26 cellular contexts compared by ENCODE assay signal in the genomic region with DNA sequence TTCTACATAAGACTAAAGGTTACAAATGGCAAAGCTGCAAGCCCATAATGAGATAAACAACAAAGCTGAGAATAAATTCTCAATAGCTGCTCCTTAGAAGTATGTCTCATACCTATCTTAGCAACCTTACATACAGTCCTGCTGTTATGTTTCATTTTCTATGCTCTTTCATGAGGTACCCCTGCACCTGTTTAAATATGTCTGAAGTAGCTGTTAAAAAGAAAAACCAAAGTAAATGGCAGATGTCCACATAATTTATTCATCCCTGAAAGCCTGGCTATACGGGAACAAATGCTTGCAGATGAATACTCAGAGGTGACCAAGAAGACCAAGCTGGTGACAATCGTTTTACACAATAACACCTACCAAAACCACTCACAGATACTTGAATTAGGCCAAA. TPM values are rescaled to one million over a fixed set of nuclear protein-coding genes. Genes with fewer than 3 reads are reported as not detected.
A peak's percentile ranks its signal among the peaks of the same experiment; 100 is the strongest.
DNase-seq lines count a peak whose midpoint lies in the region; ATAC-seq and TF ChIP-seq lines count a peak whose summit lies in the region.
"Had no signal": no experiment of that assay in that cellular context is flagged by ENCODE, and none has a peak within 500 bp of the region (broad histone marks: within the 10 kb centered on the region; RNA-seq: fewer than 3 reads in every experiment).

No MANE protein-coding gene starts in this region.

- no peaks in the 10 kb centered on the region for H3K4me1 ChIP-seq in CD8-positive, alpha-beta T cell (ENCODE audit: insufficient read depth, low read length)
- H3K4me1 ChIP-seq in gastroesophageal sphincter, result no peaks in the 10 kb centered on the region
- H3K4me1 ChIP-seq: testis had no signal

- WGBS in gastroesophageal sphincter (ENCODE audit: low coverage in 1 of 2), 2 donors, result 93 to 94% methylated on average over 2 of the region's 2 CpGs

- CTCF ChIA-PET in CD8-positive, alpha-beta T cell (lab: Charles Lee), result interaction anchor here (1.5 kb wide), 1 partner anchor 9 kb away, joined by 3 read pairs; no protein-coding TSS in a partner anchor

- no peaks in the 10 kb centered on the region for H3K27me3 ChIP-seq in CD8-positive, alpha-beta T cell (ENCODE audit: insufficient read depth, low read length)
- no peaks in the 10 kb centered on the region for H3K27me3 ChIP-seq in gastroesophageal sphincter
- H3K27me3 ChIP-seq: neutrophil, testis had no signal

- ATAC-seq in CD8-positive, alpha-beta T cell, result no peak
- ATAC-seq in gastroesophageal sphincter (no peak), GM18861 (IDR thresholded peaks at IDR 0.05; ENCODE audit: unreplicated experiment) (no peak), GM19452 (IDR thresholded peaks at IDR 0.05; ENCODE audit: unreplicated experiment) (no peak)
- ATAC-seq: Right ventricle myocardium inferior; stimulated activated naive B cell treated with anti-CD40 and anti-IgM and Interleukin-4, amounts not matched to agents 10 μg/mL and 1 μg/mL and 100 μg/mL, for 72 hours had no signal

- H3K27me3 Mint-ChIP-seq in CD8-positive, alpha-beta T cell (ENCODE audit: low read depth), result no peaks in the 10 kb centered on the region
- H3K27me3 Mint-ChIP-seq: activated CD4-positive, alpha-beta memory T cell treated with anti-CD3 and anti-CD28 coated beads for 36 hours; dendritic cell treated with granulocyte-macrophage colony-stimulating factor and Interleukin-4, amounts not matched to agents 40 ng/mL and 50 ng/mL, for 4 days; stimulated activated naive B cell treated with anti-CD40 and anti-IgM and Interleukin-4, amounts not matched to agents 10 μg/mL and 1 μg/mL and 100 μg/mL, for 72 hours had no signal

- H3K36me3 ChIP-seq in CD8-positive, alpha-beta T cell (ENCODE audit: insufficient read depth, low read length), result peaks cover 10% of the 10 kb centered on the region
- peaks cover 0 to 39% of the 10 kb centered on the region in 2 donors for H3K36me3 ChIP-seq in gastroesophageal sphincter

- no peaks in the 10 kb centered on the region for H3K9me3 ChIP-seq in CD8-positive, alpha-beta T cell (ENCODE audit: low read length)
- H3K9me3 ChIP-seq in gastroesophageal sphincter, result no peaks in the 10 kb centered on the region
- H3K9me3 ChIP-seq: neutrophil, testis had no signal

- no peak for TF ChIP-seq EP300 in gastroesophageal sphincter (IDR thresholded peaks at IDR 0.05)

- POLR2A ChIA-PET in CD8-positive, alpha-beta T cell (lab: Charles Lee), result no interaction called here

- peaks cover 70% of the 10 kb centered on the region for H3K36me3 Mint-ChIP-seq in CD8-positive, alpha-beta T cell

- intact Hi-C loops in CD8-positive, alpha-beta T cell (cut with DNase I, micrococcal nuclease), result no loop called here

- peak overlapping the region; percentile 8 for H3K27ac Mint-ChIP-seq in CD8-positive, alpha-beta T cell
- H3K27ac Mint-ChIP-seq: activated CD4-positive, alpha-beta memory T cell treated with anti-CD3 and anti-CD28 coated beads for 36 hours; dendritic cell treated with granulocyte-macrophage colony-stimulating factor and Interleukin-4, amounts not matched to agents 40 ng/mL and 50 ng/mL, for 4 days; stimulated activated naive B cell treated with anti-CD40 and anti-IgM and Interleukin-4, amounts not matched to agents 10 μg/mL and 1 μg/mL and 100 μg/mL, for 72 hours had no signal

- no peak overlapping the region for H3K4me3 ChIP-seq in CD8-positive, alpha-beta T cell (ENCODE audit: low read depth, low read length)
- no peak overlapping the region for H3K4me3 ChIP-seq in gastroesophageal sphincter
- H3K4me3 ChIP-seq: testis had no signal

- no peak for DNase-seq in CD8-positive, alpha-beta T cell
- DNase-seq in DMS79 treated with DMSO at 0.1 percent for 48 hours (lab: John Stamatoyannopoulos, UW), result peak; percentile 2
- DNase-seq in NCI-H1436 treated with DMSO at 0.1 percent for 48 hours (lab: John Stamatoyannopoulos, UW), result peak; percentile 35
- peak; percentile 86 for DNase-seq in NCI-H748 (lab: John Stamatoyannopoulos, UW; ENCODE audit: unreplicated experiment)
- DNase-seq in activated CD4-positive, alpha-beta T cell treated with anti-CD3 and anti-CD28 coated beads, Interleukin-2, amount 50 U/mL, for 4 hours, result no peak
- DNase-seq: ACHN; activated CD4-positive, alpha-beta memory T cell treated with anti-CD3 and anti-CD28 coated beads for 36 hours; activated CD4-positive, CD25-positive, alpha-beta regulatory T cell; activated naive CD4-positive, alpha-beta T cell treated with anti-CD3 and anti-CD28 coated beads, Interleukin-2, amount 50 U/mL, for 16 hours; activated T-cell treated with anti-CD3 and anti-CD28 coated beads, Interleukin-2, amount 50 U/mL, for 1 hour; anterior cingulate cortex; GF-D8; kidney glomerular epithelial cell; NCI-H446; small intestine; stimulated activated CD4-positive, alpha-beta T cell treated with anti-CD3 and anti-CD28 coated beads, Interleukin-2, amount 100 ng/mL, for 24 hours; stimulated activated naive B cell treated with anti-CD40 and anti-IgM and Interleukin-4, amounts not matched to agents 10 μg/mL and 1 μg/mL and 100 μg/mL, for 72 hours; T1000; testis had no signal

- H3K4me1 Mint-ChIP-seq in CD8-positive, alpha-beta T cell (ENCODE audit: low read depth), result peaks cover 9% of the 10 kb centered on the region

- no peak for TF ChIP-seq POLR2A in gastroesophageal sphincter (IDR thresholded peaks at IDR 0.05)

- no peak overlapping the region for H3K27ac ChIP-seq in CD8-positive, alpha-beta T cell (ENCODE audit: low read depth, low read length)
- H3K27ac ChIP-seq in gastroesophageal sphincter, result no peak overlapping the region
- H3K27ac ChIP-seq: C4-2B, neutrophil, testis had no signal

- H3K4me3 Mint-ChIP-seq in CD8-positive, alpha-beta T cell, result no peak overlapping the region
- H3K4me3 Mint-ChIP-seq: activated CD4-positive, alpha-beta memory T cell treated with anti-CD3 and anti-CD28 coated beads for 36 hours; dendritic cell treated with granulocyte-macrophage colony-stimulating factor and Interleukin-4, amounts not matched to agents 40 ng/mL and 50 ng/mL, for 4 days; stimulated activated naive B cell treated with anti-CD40 and anti-IgM and Interleukin-4, amounts not matched to agents 10 μg/mL and 1 μg/mL and 100 μg/mL, for 72 hours had no signal

- no peaks in the 10 kb centered on the region for H3K9me3 Mint-ChIP-seq in CD8-positive, alpha-beta T cell
- H3K9me3 Mint-ChIP-seq: activated CD4-positive, alpha-beta memory T cell treated with anti-CD3 and anti-CD28 coated beads for 36 hours; stimulated activated naive B cell treated with anti-CD40 and anti-IgM and Interleukin-4, amounts not matched to agents 10 μg/mL and 1 μg/mL and 100 μg/mL, for 72 hours had no signal

- no peak for TF ChIP-seq CTCF in CD8-positive, alpha-beta T cell (IDR thresholded peaks at IDR 0.05)
- no peak for TF ChIP-seq CTCF in gastroesophageal sphincter (IDR thresholded peaks at IDR 0.05)

RNA-seq across cellular contexts. Expression of gene PPA2, which starts 22.5 kb away (rescaled TPM):
- total RNA-seq in CD8-positive, alpha-beta T cell, result 10 to 100 TPM; 36.4 to 50.0 TPM
- 100 to 1,000 TPM in 1 of 4 donors, 10 to 100 TPM in 3; 71.5 to 142 (median 73.0) TPM for total RNA-seq in gastroesophageal sphincter

Comparison
In these comparisons a context has a peak if more than half of its experiments do, and no peak if none do; other contexts are left out.
1. DNase-seq: peak in DMS79 treated with DMSO at 0.1 percent for 48 hours (single experiment), NCI-H1436 treated with DMSO at 0.1 percent for 48 hours (single experiment) and NCI-H748 (single experiment); none in CD8-positive, alpha-beta T cell (0 of 7) and activated CD4-positive, alpha-beta T cell treated with anti-CD3 and anti-CD28 coated beads, Interleukin-2, amount 50 U/mL, for 4 hours (0 of 2).